In the genomic region with DNA sequence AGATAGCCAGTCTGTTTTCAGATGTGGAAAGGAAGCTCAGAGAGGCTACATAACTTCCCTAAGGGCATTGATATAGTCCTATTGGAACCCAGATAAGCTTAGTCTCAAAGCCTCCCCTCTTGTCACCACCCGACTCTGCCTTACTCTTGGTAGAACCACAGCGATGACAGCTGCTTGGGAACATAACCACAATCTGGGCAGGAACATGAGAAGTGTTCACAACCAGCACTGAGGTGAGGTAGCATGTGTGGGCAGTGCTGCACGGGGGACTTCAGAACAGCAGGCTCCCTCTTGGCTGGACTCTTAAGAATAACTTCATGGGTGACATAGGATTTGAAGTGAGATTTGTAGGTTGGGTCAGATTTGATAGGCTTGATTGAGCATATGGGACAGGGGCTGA, we compare ENCODE assay signal across 34 cellular contexts. TPM values are rescaled to one million over a fixed set of nuclear protein-coding genes. Genes with fewer than 3 reads are reported as not detected.
DNase-seq lines count a peak whose midpoint lies in the region; ATAC-seq and TF ChIP-seq lines count a peak whose summit lies in the region.
"Had no signal": no experiment of that assay in that cellular context is flagged by ENCODE, and none has a peak within 500 bp of the region (broad histone marks: within the 10 kb centered on the region; RNA-seq: fewer than 3 reads in every experiment).

No MANE protein-coding gene starts in this region.

- peaks cover 10% of the 10 kb centered on the region for H3K4me1 Mint-ChIP-seq in activated CD8-positive, alpha-beta T cell treated with anti-CD3 and anti-CD28 coated beads for 36 hours (ENCODE audit: low read depth)
- peaks cover 10% of the 10 kb centered on the region for H3K4me1 Mint-ChIP-seq in activated CD8-positive, alpha-beta T cell treated with anti-CD3 and anti-CD28 coated beads, Interleukin-2, amount 10 ng/mL, durations not matched to agents 7 days and 5 days (ENCODE audit: low read depth)
- H3K4me1 Mint-ChIP-seq in glutamatergic neuron (ENCODE audit: low read depth, unreplicated experiment), result peaks cover 4% of the 10 kb centered on the region
- peaks cover 16% of the 10 kb centered on the region for H3K4me1 Mint-ChIP-seq in activated CD4-positive, alpha-beta T cell treated with anti-CD3 and anti-CD28 coated beads, Interleukin-2, amount 10 ng/mL, durations not matched to agents 7 days and 5 days
- H3K4me1 Mint-ChIP-seq: B cell had no signal

- TF ChIP-seq EP300 in tibial nerve (IDR thresholded peaks at IDR 0.05), result no peak

- ATAC-seq in activated CD8-positive, alpha-beta T cell treated with anti-CD3 and anti-CD28 coated beads for 36 hours, result no peak
- no peak for ATAC-seq in activated CD8-positive, alpha-beta T cell treated with anti-CD3 and anti-CD28 coated beads, Interleukin-2, amount 10 ng/mL, durations not matched to agents 7 days and 5 days
- ATAC-seq in esophagus mucosa, result no peak
- ATAC-seq: A549; activated T-cell treated with anti-CD3 and anti-CD28 coated beads, Interleukin-2, amount 50 U/mL, for 4 hours; body of pancreas; CD8-positive, alpha-beta T cell; GM23338; left lung; naive thymus-derived CD4-positive, alpha-beta T cell; psoas muscle had no signal

- POLR2A ChIA-PET in activated CD8-positive, alpha-beta T cell treated with anti-CD3 and anti-CD28 coated beads for 36 hours (lab: Charles Lee), result interaction anchor here (1.3 to 1.4 kb wide), 2 partner anchors 34 to 58 kb away, joined by 3 read pairs; no protein-coding TSS in a partner anchor
- POLR2A ChIA-PET in activated CD8-positive, alpha-beta T cell treated with anti-CD3 and anti-CD28 coated beads, Interleukin-2, amount 10 ng/mL, durations not matched to agents 7 days and 5 days (lab: Charles Lee), result interaction anchor here (0.7 to 0.8 kb wide), 2 partner anchors 10 to 16 kb away, joined by 3 read pairs; no protein-coding TSS in a partner anchor
- POLR2A ChIA-PET in activated CD4-positive, alpha-beta T cell treated with anti-CD3 and anti-CD28 coated beads, Interleukin-2, amount 10 ng/mL, durations not matched to agents 7 days and 5 days (lab: Charles Lee), result no interaction called here

- peaks cover 11% of the 10 kb centered on the region for H3K27me3 Mint-ChIP-seq in activated CD8-positive, alpha-beta T cell treated with anti-CD3 and anti-CD28 coated beads for 36 hours
- H3K27me3 Mint-ChIP-seq in activated CD8-positive, alpha-beta T cell treated with anti-CD3 and anti-CD28 coated beads, Interleukin-2, amount 10 ng/mL, durations not matched to agents 7 days and 5 days (ENCODE audit: low read depth), result peaks cover 34% of the 10 kb centered on the region
- peaks cover 7% of the 10 kb centered on the region for H3K27me3 Mint-ChIP-seq in glutamatergic neuron (ENCODE audit: unreplicated experiment)
- peaks cover 41% of the 10 kb centered on the region for H3K27me3 Mint-ChIP-seq in activated CD4-positive, alpha-beta T cell treated with anti-CD3 and anti-CD28 coated beads, Interleukin-2, amount 10 ng/mL, durations not matched to agents 7 days and 5 days

- no peak for TF ChIP-seq POLR2A in tibial nerve (IDR thresholded peaks at IDR 0.05)
- TF ChIP-seq POLR2A in testis (IDR thresholded peaks at IDR 0.05), result no peak

- H3K9me3 ChIP-seq in SJCRH30 (replicated peaks), result no peaks in the 10 kb centered on the region
- no peaks in the 10 kb centered on the region for H3K9me3 ChIP-seq in tibial nerve
- H3K9me3 ChIP-seq in testis, result no peaks in the 10 kb centered on the region
- H3K9me3 ChIP-seq: body of pancreas, esophagus muscularis mucosa, left lung, psoas muscle, SK-N-SH, vagina had no signal

- no peak for TF ChIP-seq CTCF in activated CD8-positive, alpha-beta T cell treated with anti-CD3 and anti-CD28 coated beads for 36 hours (IDR thresholded peaks at IDR 0.05)
- TF ChIP-seq CTCF in glutamatergic neuron (IDR thresholded peaks at IDR 0.05; ENCODE audit: partially characterized antibody, unreplicated experiment) (no peak), tibial nerve (IDR thresholded peaks at IDR 0.05) (no peak), testis (IDR thresholded peaks at IDR 0.05) (no peak)

- H3K27me3 ChIP-seq in SJCRH30 (no peaks in the 10 kb centered on the region), tibial nerve (no peaks in the 10 kb centered on the region), testis (no peaks in the 10 kb centered on the region)
- H3K27me3 ChIP-seq: body of pancreas, left lung, vagina had no signal

- no peaks in the 10 kb centered on the region for H3K36me3 Mint-ChIP-seq in activated CD8-positive, alpha-beta T cell treated with anti-CD3 and anti-CD28 coated beads for 36 hours (ENCODE audit: low read depth)
- H3K36me3 Mint-ChIP-seq in activated CD8-positive, alpha-beta T cell treated with anti-CD3 and anti-CD28 coated beads, Interleukin-2, amount 10 ng/mL, durations not matched to agents 7 days and 5 days (ENCODE audit: low read depth), result no peaks in the 10 kb centered on the region
- no peaks in the 10 kb centered on the region for H3K36me3 Mint-ChIP-seq in glutamatergic neuron (ENCODE audit: unreplicated experiment)
- no peaks in the 10 kb centered on the region for H3K36me3 Mint-ChIP-seq in activated CD4-positive, alpha-beta T cell treated with anti-CD3 and anti-CD28 coated beads, Interleukin-2, amount 10 ng/mL, durations not matched to agents 7 days and 5 days (ENCODE audit: low read depth)
- H3K36me3 Mint-ChIP-seq: CD8-positive, alpha-beta T cell; mesothelial cell of epicardium; naive thymus-derived CD4-positive, alpha-beta T cell had no signal

- CTCF ChIA-PET in activated CD8-positive, alpha-beta T cell treated with anti-CD3 and anti-CD28 coated beads for 36 hours (lab: Charles Lee), result interaction anchor here (1.0 to 13.5 kb wide), 12 partner anchors 11 to 592 kb away, joined by 3 to 321 read pairs (median 14); no protein-coding TSS in a partner anchor
- CTCF ChIA-PET in activated CD8-positive, alpha-beta T cell treated with anti-CD3 and anti-CD28 coated beads, Interleukin-2, amount 10 ng/mL, durations not matched to agents 7 days and 5 days (lab: Charles Lee), result interaction anchor here (1.0 to 27.4 kb wide), 12 partner anchors 12 to 409 kb away, joined by 3 to 1011 read pairs (median 20); a partner anchor contains a TSS
- CTCF ChIA-PET in activated CD4-positive, alpha-beta T cell treated with anti-CD3 and anti-CD28 coated beads, Interleukin-2, amount 10 ng/mL, durations not matched to agents 7 days and 5 days (lab: Charles Lee), result interaction anchor here (1.0 to 5.6 kb wide), 11 partner anchors 8 to 115 kb away, joined by 3 to 75 read pairs (median 8); no protein-coding TSS in a partner anchor

- H3K27ac ChIP-seq in SJCRH30 (no peak overlapping the region), tibial nerve (peak overlapping the region in 3 of 4 donors; percentile 9 to 85 (median 84)), testis (no peak overlapping the region)
- H3K27ac ChIP-seq: body of pancreas, left lung, psoas muscle, vagina had no signal

- no peak overlapping the region for H3K4me3 Mint-ChIP-seq in activated CD8-positive, alpha-beta T cell treated with anti-CD3 and anti-CD28 coated beads for 36 hours
- H3K4me3 Mint-ChIP-seq in activated CD8-positive, alpha-beta T cell treated with anti-CD3 and anti-CD28 coated beads, Interleukin-2, amount 10 ng/mL, durations not matched to agents 7 days and 5 days, result no peak overlapping the region
- H3K4me3 Mint-ChIP-seq in glutamatergic neuron (ENCODE audit: unreplicated experiment), result no peak overlapping the region
- no peak overlapping the region for H3K4me3 Mint-ChIP-seq in activated CD4-positive, alpha-beta T cell treated with anti-CD3 and anti-CD28 coated beads, Interleukin-2, amount 10 ng/mL, durations not matched to agents 7 days and 5 days
- H3K4me3 Mint-ChIP-seq: activated T-cell treated with anti-CD3 and anti-CD28 coated beads, Interleukin-2, amount 50 U/mL, for 4 hours; B cell; CD8-positive, alpha-beta T cell; GM23338; mesothelial cell of epicardium; naive thymus-derived CD4-positive, alpha-beta T cell; T-helper 1 cell treated with Interleukin-12 subunit alpha and Interleukin-12 subunit beta and Interleukin-4 antibody, amounts not matched to agents 30 μg/mL and 1 μg/mL, for 36 hours had no signal

- 71 to 79% methylated on average over 3 of the region's 3 CpGs for WGBS in tibial nerve, 2 donors
- WGBS in testis, 2 donors, result 61 to 63% methylated on average over 3 of the region's 3 CpGs

- H3K9me3 Mint-ChIP-seq in activated CD8-positive, alpha-beta T cell treated with anti-CD3 and anti-CD28 coated beads for 36 hours, result no peaks in the 10 kb centered on the region
- H3K9me3 Mint-ChIP-seq in activated CD8-positive, alpha-beta T cell treated with anti-CD3 and anti-CD28 coated beads, Interleukin-2, amount 10 ng/mL, durations not matched to agents 7 days and 5 days (ENCODE audit: insufficient read depth), result no peaks in the 10 kb centered on the region
- peaks cover 7% of the 10 kb centered on the region for H3K9me3 Mint-ChIP-seq in glutamatergic neuron (ENCODE audit: unreplicated experiment)
- no peaks in the 10 kb centered on the region for H3K9me3 Mint-ChIP-seq in activated CD4-positive, alpha-beta T cell treated with anti-CD3 and anti-CD28 coated beads, Interleukin-2, amount 10 ng/mL, durations not matched to agents 7 days and 5 days
- H3K9me3 Mint-ChIP-seq: activated T-cell treated with anti-CD3 and anti-CD28 coated beads, Interleukin-2, amount 50 U/mL, for 4 hours; CD8-positive, alpha-beta T cell; GM23338; mesothelial cell of epicardium; naive thymus-derived CD4-positive, alpha-beta T cell; T-helper 1 cell treated with Interleukin-12 subunit alpha and Interleukin-12 subunit beta and Interleukin-4 antibody, amounts not matched to agents 30 μg/mL and 1 μg/mL, for 36 hours had no signal

- H3K27ac Mint-ChIP-seq in activated CD8-positive, alpha-beta T cell treated with anti-CD3 and anti-CD28 coated beads for 36 hours, result no peak overlapping the region
- H3K27ac Mint-ChIP-seq in activated CD8-positive, alpha-beta T cell treated with anti-CD3 and anti-CD28 coated beads, Interleukin-2, amount 10 ng/mL, durations not matched to agents 7 days and 5 days, result no peak overlapping the region
- peak overlapping the region; percentile 43 for H3K27ac Mint-ChIP-seq in glutamatergic neuron (ENCODE audit: unreplicated experiment)
- H3K27ac Mint-ChIP-seq in activated CD4-positive, alpha-beta T cell treated with anti-CD3 and anti-CD28 coated beads, Interleukin-2, amount 10 ng/mL, durations not matched to agents 7 days and 5 days, result no peak overlapping the region
- H3K27ac Mint-ChIP-seq: B cell; CD8-positive, alpha-beta T cell; GM23338; mesothelial cell of epicardium; T-helper 1 cell treated with Interleukin-12 subunit alpha and Interleukin-12 subunit beta and Interleukin-4 antibody, amounts not matched to agents 30 μg/mL and 1 μg/mL, for 36 hours had no signal

- peak; percentile 18 for DNase-seq in activated CD8-positive, alpha-beta T cell treated with anti-CD3 and anti-CD28 coated beads for 36 hours
- DNase-seq in activated CD8-positive, alpha-beta T cell treated with anti-CD3 and anti-CD28 coated beads, Interleukin-2, amount 10 ng/mL, durations not matched to agents 7 days and 5 days, result no peak
- DNase-seq in SJCRH30, result peak; percentile 83 to 92
- no peak for DNase-seq in glutamatergic neuron
- no peak for DNase-seq in tibial nerve (ENCODE audit: low spot score in 2 of 2)
- DNase-seq in testis, result no peak
- no peak for DNase-seq in activated CD4-positive, alpha-beta T cell treated with anti-CD3 and anti-CD28 coated beads, Interleukin-2, amount 10 ng/mL, durations not matched to agents 7 days and 5 days
- DNase-seq: activated CD4-positive, alpha-beta T cell treated with anti-CD3 and anti-CD28 coated beads for 48 hours; activated T-cell treated with anti-CD3 and anti-CD28 coated beads, Interleukin-2, amount 50 U/mL, for 4 hours; body of pancreas; CD8-positive, alpha-beta T cell; DMS153; effector CD8-positive, alpha-beta T cell; foreskin melanocyte; hippocampal formation; Karpas-422; left lung; naive thymus-derived CD4-positive, alpha-beta T cell; NCI-H1092; NCI-H187 treated with DMSO at 0.1 percent for 48 hours; NCI-H2171 treated with DMSO at 0.1 percent for 48 hours; nucleus accumbens; psoas muscle; SK-N-SH; stimulated activated CD4-positive, alpha-beta T cell treated with anti-CD3 and anti-CD28 coated beads, Interleukin-15, amount 100 ng/mL, for 24 hours; stimulated activated naive CD4-positive, alpha-beta T cell had no signal

- H3K4me1 ChIP-seq in SJCRH30 (peaks cover 33% of the 10 kb centered on the region), tibial nerve (peaks cover 0 to 21% (median 6%) of the 10 kb centered on the region in 4 donors), testis (no peaks in the 10 kb centered on the region)
- H3K4me1 ChIP-seq: body of pancreas had no signal

- H3K4me3 ChIP-seq in SJCRH30 (no peak overlapping the region), tibial nerve (no peak overlapping the region), testis (no peak overlapping the region)
- H3K4me3 ChIP-seq: A549, body of pancreas, esophagus muscularis mucosa, GM23338, left lung, psoas muscle, vagina had no signal

- intact Hi-C loops in activated CD8-positive, alpha-beta T cell treated with anti-CD3 and anti-CD28 coated beads for 36 hours (cut with micrococcal nuclease), result no loop called here
- intact Hi-C loops in testis (cut with DNase I; ENCODE audit: low total_unique reads), result no loop called here

- no peaks in the 10 kb centered on the region for H3K36me3 ChIP-seq in SJCRH30
- no peaks in the 10 kb centered on the region for H3K36me3 ChIP-seq in tibial nerve
- no peaks in the 10 kb centered on the region for H3K36me3 ChIP-seq in testis (ENCODE audit: low read depth, missing control alignments)
- H3K36me3 ChIP-seq: esophagus muscularis mucosa, left lung, vagina had no signal

RNA-seq across cellular contexts. Expression of a gene that starts 9.3 kb away (rescaled TPM):
- total RNA-seq in activated CD8-positive, alpha-beta T cell treated with anti-CD3 and anti-CD28 coated beads for 36 hours, result 100 to 1,000 TPM; 208 to 220 TPM
- total RNA-seq in activated CD8-positive, alpha-beta T cell treated with anti-CD3 and anti-CD28 coated beads, Interleukin-2, amount 10 ng/mL, durations not matched to agents 7 days and 5 days, result 100 to 1,000 TPM; 540 to 571 TPM
- 36.4 and 38.3 TPM in 2 replicates for total RNA-seq in SJCRH30 (2014; rRNA removed; shearing (Covaris generic))
- total RNA-seq in glutamatergic neuron (ENCODE audit: unreplicated experiment) (245 TPM), tibial nerve (100 to 1,000 TPM; 108 to 230 (median 192) TPM), testis (100 to 1,000 TPM in 1 of 2 donors, 10 to 100 TPM in 1; 92.4 to 110 TPM), esophagus mucosa (1,355 TPM)
- polyA plus RNA-seq in testis (ENCODE audit: insufficient read depth, low read depth, low replicate concordance), result 364 TPM
- total RNA-seq in activated CD4-positive, alpha-beta T cell treated with anti-CD3 and anti-CD28 coated beads, Interleukin-2, amount 10 ng/mL, durations not matched to agents 7 days and 5 days, result 100 to 1,000 TPM; 561 to 662 TPM

RNA-seq across cellular contexts. Expression of a gene that starts 33.8 kb away (rescaled TPM):
- 100 to 1,000 TPM; 131 to 144 TPM for total RNA-seq in activated CD8-positive, alpha-beta T cell treated with anti-CD3 and anti-CD28 coated beads for 36 hours
- 100 to 1,000 TPM; 269 to 293 TPM for total RNA-seq in activated CD8-positive, alpha-beta T cell treated with anti-CD3 and anti-CD28 coated beads, Interleukin-2, amount 10 ng/mL, durations not matched to agents 7 days and 5 days
- 492 and 509 TPM in 2 replicates for total RNA-seq in SJCRH30 (2014; rRNA removed; shearing (Covaris generic))
- 45.1 TPM for total RNA-seq in glutamatergic neuron (ENCODE audit: unreplicated experiment)
- 100 to 1,000 TPM in 3 of 4 donors, 10 to 100 TPM in 1; 85.0 to 267 (median 145) TPM for total RNA-seq in tibial nerve
- 10 to 100 TPM; 80.2 to 86.9 TPM for total RNA-seq in testis
- polyA plus RNA-seq in testis (ENCODE audit: insufficient read depth, low read depth, low replicate concordance), result 275 TPM
- 2,220 TPM for total RNA-seq in esophagus mucosa
- total RNA-seq in activated CD4-positive, alpha-beta T cell treated with anti-CD3 and anti-CD28 coated beads, Interleukin-2, amount 10 ng/mL, durations not matched to agents 7 days and 5 days, result 100 to 1,000 TPM; 367 to 412 TPM

Comparison
In these comparisons a context has a peak if more than half of its experiments do, and no peak if none do; other contexts are left out.
1. DNase-seq: peak in activated CD8-positive, alpha-beta T cell treated with anti-CD3 and anti-CD28 coated beads for 36 hours (single experiment) and SJCRH30 (2 of 2); none in activated CD8-positive, alpha-beta T cell treated with anti-CD3 and anti-CD28 coated beads, Interleukin-2, amount 10 ng/mL, durations not matched to agents 7 days and 5 days (single experiment), glutamatergic neuron (single experiment), tibial nerve (0 of 2), testis (single experiment) and activated CD4-positive, alpha-beta T cell treated with anti-CD3 and anti-CD28 coated beads, Interleukin-2, amount 10 ng/mL, durations not matched to agents 7 days and 5 days (single experiment).
2. H3K27ac ChIP-seq: peak in tibial nerve (3 of 4); none in SJCRH30 (single experiment) and testis (0 of 2).